Comparison of ENCODE assay signal across 15 cellular contexts in the genomic region with DNA sequence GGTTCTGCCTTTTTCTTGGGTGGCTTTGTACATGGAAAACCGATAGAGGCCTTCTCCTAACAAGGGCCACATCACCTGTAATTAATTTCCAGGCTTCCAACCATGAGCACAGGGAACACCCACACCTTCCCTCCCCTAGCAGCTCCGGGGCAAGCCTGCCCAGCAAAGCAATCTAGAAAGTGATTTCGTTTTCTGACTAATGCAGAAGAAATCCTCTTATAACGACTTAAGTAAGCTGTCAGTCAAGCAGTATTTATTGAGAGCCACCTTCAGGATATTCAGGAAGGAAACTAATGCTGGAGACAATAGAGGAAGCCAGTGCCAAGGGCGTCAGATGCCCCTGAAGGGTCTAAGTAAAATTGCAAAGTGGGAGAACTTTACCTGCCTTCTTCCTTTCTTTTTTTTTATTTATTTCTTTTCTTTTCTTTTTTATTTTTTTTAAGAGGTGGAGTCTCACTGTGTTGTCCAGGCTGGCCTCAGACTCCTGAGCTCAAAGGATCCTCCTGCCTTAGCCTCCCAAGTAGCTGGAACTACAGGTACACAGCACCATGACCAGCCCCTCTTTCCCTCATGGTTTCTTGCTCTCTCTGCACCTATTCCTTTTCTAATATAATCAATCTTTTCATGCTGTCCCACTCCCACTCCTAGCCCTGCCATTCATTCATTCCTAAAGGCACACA.
"Had no signal": no experiment of that assay in that cellular context is flagged by ENCODE, and none has a peak within 500 bp of the region (broad histone marks: within the 10 kb centered on the region; RNA-seq: fewer than 3 reads in every experiment).

No MANE protein-coding gene starts in this region.

- DNase-seq: activated CD4-positive, alpha-beta T cell treated with anti-CD3 and anti-CD28 coated beads, Interleukin-2, amount 10 ng/mL, durations not matched to agents 7 days and 5 days; activated CD4-positive, CD25-positive, alpha-beta regulatory T cell; activated CD8-positive, alpha-beta memory T cell treated with anti-CD3 and anti-CD28 coated beads for 24 hours; activated naive CD4-positive, alpha-beta T cell treated with anti-CD3 and anti-CD28 coated beads for 36 hours; central memory CD4-positive, alpha-beta T cell; effector CD4-positive, alpha-beta T cell; lower lobe of right lung; midbrain; pancreas; stimulated activated CD4-positive, alpha-beta T cell treated with anti-CD3 and anti-CD28 coated beads, Interleukin-15, amount 100 ng/mL, for 24 hours; stimulated activated CD4-positive, alpha-beta T cell treated with anti-CD3 and anti-CD28 coated beads, Interleukin-4, amount 100 ng/mL, for 24 hours; testis had no signal

- FAIRE-seq: pancreas had no signal

- ATAC-seq: activated T-helper 17 cell treated with anti-CD3 and anti-CD28 coated beads, Interleukin-2, amount 50 U/mL, for 72 hours; gastroesophageal sphincter; lower lobe of right lung; pancreas had no signal

- H3K27ac Mint-ChIP-seq: activated CD4-positive, alpha-beta T cell treated with anti-CD3 and anti-CD28 coated beads, Interleukin-2, amount 10 ng/mL, durations not matched to agents 7 days and 5 days; activated naive CD4-positive, alpha-beta T cell treated with anti-CD3 and anti-CD28 coated beads for 36 hours; activated T-helper 17 cell treated with anti-CD3 and anti-CD28 coated beads, Interleukin-2, amount 50 U/mL, for 72 hours; stimulated activated naive CD8-positive, alpha-beta T cell treated with anti-CD3 and anti-CD28 coated beads, Interleukin-15, Interleukin-2, amounts not matched to agents 100 ng/mL and 50 ng/mL, for 24 hours had no signal

- H3K4me3 Mint-ChIP-seq: activated CD4-positive, alpha-beta T cell treated with anti-CD3 and anti-CD28 coated beads, Interleukin-2, amount 10 ng/mL, durations not matched to agents 7 days and 5 days; activated naive CD4-positive, alpha-beta T cell treated with anti-CD3 and anti-CD28 coated beads for 36 hours; activated T-helper 17 cell treated with anti-CD3 and anti-CD28 coated beads, Interleukin-2, amount 50 U/mL, for 72 hours; stimulated activated naive CD8-positive, alpha-beta T cell treated with anti-CD3 and anti-CD28 coated beads, Interleukin-15, Interleukin-2, amounts not matched to agents 100 ng/mL and 50 ng/mL, for 24 hours had no signal

- H3K4me1 Mint-ChIP-seq: activated CD4-positive, alpha-beta T cell treated with anti-CD3 and anti-CD28 coated beads, Interleukin-2, amount 10 ng/mL, durations not matched to agents 7 days and 5 days had no signal
